ENCODE assay signal across 12 cellular contexts in the genomic region with DNA sequence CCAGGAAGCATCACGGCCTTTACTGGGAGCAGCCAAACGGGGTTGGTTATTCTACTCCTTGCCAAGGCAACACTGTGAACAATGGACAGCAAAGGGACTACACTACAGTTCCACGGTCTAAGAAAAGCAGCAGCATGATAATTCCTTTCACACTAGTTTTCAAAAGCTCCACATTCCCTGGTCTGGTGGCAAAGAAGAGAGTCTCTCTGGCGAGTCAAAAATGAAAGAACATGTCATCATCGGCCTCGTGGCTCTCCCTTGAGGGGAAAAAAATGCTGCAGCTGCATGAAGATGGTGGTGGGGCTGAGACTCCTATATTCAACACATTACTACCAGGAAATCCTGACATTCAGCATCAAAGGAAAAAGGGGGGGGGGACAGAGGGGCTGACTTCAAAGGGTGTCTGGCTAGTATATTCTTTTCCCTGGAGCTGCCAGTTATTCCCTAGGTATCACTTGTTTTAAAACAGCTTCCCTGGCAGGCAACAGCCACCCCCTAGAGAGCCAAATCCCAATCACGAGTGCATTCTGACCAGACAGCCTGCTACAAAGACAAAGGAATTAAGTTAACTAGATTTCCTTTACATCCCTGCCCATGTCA. TPM values are rescaled to one million over a fixed set of nuclear protein-coding genes. Genes with fewer than 3 reads are reported as not detected.
DNase-seq lines count a peak whose midpoint lies in the region; ATAC-seq and TF ChIP-seq lines count a peak whose summit lies in the region.
"Had no signal": no experiment of that assay in that cellular context is flagged by ENCODE, and none has a peak within 500 bp of the region (broad histone marks: within the 10 kb centered on the region; RNA-seq: fewer than 3 reads in every experiment).

No MANE protein-coding gene starts in this region.

- no peaks in the 10 kb centered on the region for H3K9me3 Mint-ChIP-seq in endodermal cell
- H3K9me3 Mint-ChIP-seq in nephron progenitor cell: no peaks in the 10 kb centered on the region
- H3K9me3 Mint-ChIP-seq: central memory CD8-positive, alpha-beta T cell had no signal

- H3K27me3 ChIP-seq in ACC112 (ENCODE audit: insufficient read depth, low read length) (no peaks in the 10 kb centered on the region), HAP-1 (ENCODE audit: low read depth) (no peaks in the 10 kb centered on the region), endodermal cell (ENCODE audit: control insufficient read depth, insufficient read depth, low read length, poor library complexity, severe bottlenecking) (no peaks in the 10 kb centered on the region)

- H3K4me1 Mint-ChIP-seq in endodermal cell (peaks cover 15% of the 10 kb centered on the region), nephron progenitor cell (peaks cover 32% of the 10 kb centered on the region)
- H3K4me1 Mint-ChIP-seq: central memory CD8-positive, alpha-beta T cell had no signal

- no peaks in the 10 kb centered on the region for H3K27me3 Mint-ChIP-seq in endodermal cell (ENCODE audit: insufficient read depth)
- no peaks in the 10 kb centered on the region for H3K27me3 Mint-ChIP-seq in nephron progenitor cell (ENCODE audit: low read depth, poor library complexity)
- H3K27me3 Mint-ChIP-seq: central memory CD8-positive, alpha-beta T cell had no signal

- peaks cover 10% of the 10 kb centered on the region for H3K4me1 ChIP-seq in ACC112 (ENCODE audit: control insufficient read depth, insufficient read depth, low read length, unreplicated experiment)
- H3K4me1 ChIP-seq in HAP-1: peaks cover 20% of the 10 kb centered on the region
- H3K4me1 ChIP-seq in endodermal cell (ENCODE audit: control insufficient read depth, insufficient read depth, low read length): peaks cover 11% of the 10 kb centered on the region

- H3K9me3 ChIP-seq in HAP-1: no peaks in the 10 kb centered on the region
- no peaks in the 10 kb centered on the region for H3K9me3 ChIP-seq in endodermal cell (ENCODE audit: control insufficient read depth, low read length)

- TF ChIP-seq CTCF in endodermal cell (conservative IDR thresholded peaks at IDR 0.05): no peak
- no peak for TF ChIP-seq CTCF in nephron progenitor cell (IDR thresholded peaks at IDR 0.05)

- DNase-seq in HAP-1 (ENCODE audit: low spot score in 2 of 2): peak; percentile 34 to 40
- peak; percentile 64 for DNase-seq in endodermal cell
- DNase-seq in nephron progenitor cell: no peak
- DNase-seq in DMS114 treated with DMSO at 0.1 percent for 48 hours (lab: John Stamatoyannopoulos, UW; ENCODE audit: unreplicated experiment): no peak
- no peak for DNase-seq in ecto neural progenitor cell (ENCODE audit: low spot score)
- DNase-seq: kidney glomerular epithelial cell; stimulated activated CD4-positive, alpha-beta T cell treated with anti-CD3 and anti-CD28 coated beads, Interleukin-2, amount 100 ng/mL, for 48 hours had no signal

- H3K4me3 ChIP-seq in ACC112 (ENCODE audit: low read depth, low read length) (peak overlapping the region; percentile 35; the same call in 1 of the 2 replicates), HAP-1 (no peak overlapping the region), endodermal cell (ENCODE audit: low read length) (peak overlapping the region; percentile 2)

- WGBS in endodermal cell (ENCODE audit: insufficient coverage in 1 of 2, insufficient read length in 1 of 2), 2 experiments: 63 to 72% methylated on average over 6 to 7 of the region's 7 CpGs

- H3K27ac Mint-ChIP-seq in endodermal cell (peak overlapping the region; percentile 86), nephron progenitor cell (peak overlapping the region; percentile 41)

- H3K79me2 ChIP-seq in ACC112 (ENCODE audit: control insufficient read depth, insufficient read depth, low read length, unreplicated experiment): no peaks in the 10 kb centered on the region

- peaks cover 14% of the 10 kb centered on the region for H3K36me3 ChIP-seq in ACC112 (ENCODE audit: insufficient read depth, low read length)
- H3K36me3 ChIP-seq in HAP-1 (replicated peaks): peaks cover 16% of the 10 kb centered on the region
- H3K36me3 ChIP-seq in endodermal cell (ENCODE audit: control insufficient read depth, insufficient read depth, low read length): peaks cover 71% of the 10 kb centered on the region

- in situ Hi-C loops in HAP-1 (cut with MboI; ENCODE audit: low sequenced_read_pairs): no loop called here

- H2AFZ ChIP-seq in ACC112 (ENCODE audit: low read length, unreplicated experiment): peak overlapping the region; percentile 11

- no peak for ATAC-seq in HG02571 (IDR thresholded peaks at IDR 0.05; ENCODE audit: unreplicated experiment)
- ATAC-seq in activated CD4-positive, CD25-positive, alpha-beta regulatory T cell treated with anti-CD3 and anti-CD28 coated beads, Interleukin-2, amount 50 U/mL, for 24 hours: no peak

- H3K27ac ChIP-seq in ACC112 (ENCODE audit: low read depth, low read length) (peak overlapping the region; percentile 24), endodermal cell (ENCODE audit: low read depth, low read length) (peak overlapping the region; percentile 92)

- H3K36me3 Mint-ChIP-seq in endodermal cell (ENCODE audit: low read depth) (peaks cover 61% of the 10 kb centered on the region), nephron progenitor cell (ENCODE audit: low read depth) (peaks cover 63% of the 10 kb centered on the region)

- no peak overlapping the region for H3K9ac ChIP-seq in endodermal cell (ENCODE audit: extremely low read depth, low read length, poor library complexity, severe bottlenecking)

- H3K4me3 Mint-ChIP-seq in endodermal cell (no peak overlapping the region), nephron progenitor cell (no peak overlapping the region)
- H3K4me3 Mint-ChIP-seq: central memory CD8-positive, alpha-beta T cell had no signal

RNA-seq across cellular contexts. Expression of gene SLC37A3, which starts 49.1 kb away (rescaled TPM):
- 10 to 100 TPM; 55.4 to 60.5 TPM for total RNA-seq in endodermal cell
- 59.6 TPM for polyA plus RNA-seq in endodermal cell (2013, experiment 1 of 2)
- polyA plus RNA-seq in endodermal cell (2013, experiment 2 of 2): 57.5 TPM

RNA-seq across cellular contexts. Expression of gene RAB19, which starts 54.6 kb away (rescaled TPM):
- total RNA-seq in endodermal cell: 1 to 10 TPM; 5.1 to 5.7 TPM
- not detected for polyA plus RNA-seq in endodermal cell (2013, experiment 1 of 2)
- not detected for polyA plus RNA-seq in endodermal cell (2013, experiment 2 of 2)
- total RNA-seq: MCF 10A had no signal

Comparison
In these comparisons a context has a peak if more than half of its experiments do, and no peak if none do; other contexts are left out.
1. DNase-seq: peak in HAP-1 (2 of 2) and endodermal cell (single experiment); none in nephron progenitor cell (single experiment), DMS114 treated with DMSO at 0.1 percent for 48 hours (single experiment) and ecto neural progenitor cell (single experiment).